ENCODE assay signal across 1 cellular context in the genomic region with DNA sequence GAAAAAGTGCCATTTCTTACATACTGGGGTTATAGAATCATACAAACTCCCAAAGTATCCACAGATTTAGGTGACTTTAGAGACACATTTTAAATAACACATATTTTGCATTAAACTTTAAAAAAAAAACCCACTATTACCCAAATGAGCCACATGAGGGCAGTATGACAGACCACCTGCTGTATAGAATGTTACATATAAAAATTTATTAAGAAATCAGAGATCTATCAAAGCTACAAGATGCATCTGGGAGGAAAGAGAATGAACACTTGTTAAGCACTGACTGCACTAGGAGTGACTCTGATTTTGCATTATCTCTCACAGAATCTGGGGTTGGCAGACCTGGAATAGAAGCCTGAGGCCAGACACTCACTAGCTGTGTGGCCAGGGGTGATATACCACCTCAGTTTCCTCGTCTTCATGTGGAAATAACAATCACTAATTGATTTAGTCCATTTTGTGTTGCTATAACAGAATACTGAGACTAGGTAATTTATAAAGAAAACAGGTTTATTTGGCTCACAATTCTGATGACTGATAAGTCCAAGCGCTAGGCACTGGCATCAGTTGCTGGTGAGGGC.
TF ChIP-seq lines count a peak whose summit lies in the region.

No MANE protein-coding gene starts in this region.

TF ChIP-seq in K562, 482 proteins besides CTCF, POLR2A, EP300 and RAD21:
- TF ChIP-seq SMC3 (conservative IDR thresholded peaks at IDR 0.05; ENCODE audit: insufficient read depth, low read depth, low read length) = 0 out of 2 replicates have a peak, but pooled peaks have one; percentile 10
- no peak for TF ChIP-seq HIVEP1 (CRISPR knock-in tag; IDR thresholded peaks at IDR 0.05)
- TF ChIP-seq ZNF384 (IDR thresholded peaks at IDR 0.05; ENCODE audit: low read depth, low read length) = peak; percentile 73
